Comparison of ENCODE assay signal across 8 cellular contexts in genomic region chr11:4181780-4182721, GRCh38.
DNase-seq lines count a peak whose midpoint lies in the region; ATAC-seq lines count a peak whose summit lies in the region.

No MANE protein-coding gene starts in this region.

- H3K27ac Mint-ChIP-seq in activated naive CD8-positive, alpha-beta T cell treated with anti-CD3 and anti-CD28 coated beads, Interleukin-2, amount 10 ng/mL, durations not matched to agents 7 days and 5 days, result no peak overlapping the region

- peak; percentile 61 for DNase-seq in COLO668 (lab: John Stamatoyannopoulos, UW; ENCODE audit: unreplicated experiment)
- DNase-seq in NCI-H510A treated with DMSO at 0.1 percent for 48 hours (lab: John Stamatoyannopoulos, UW), result peak; percentile 7
- peak; percentile 56 for DNase-seq in activated naive CD8-positive, alpha-beta T cell treated with anti-CD3 and anti-CD28 coated beads, Interleukin-2, amount 10 ng/mL, durations not matched to agents 7 days and 5 days
- DNase-seq in left ventricle myocardium superior, result peak; percentile 75
- peak; percentile 63 for DNase-seq in stimulated activated CD4-positive, alpha-beta T cell treated with anti-CD3 and anti-CD28 coated beads, Interleukin-15, amount 100 ng/mL, for 24 hours
- no peak for DNase-seq in central memory CD4-positive, alpha-beta T cell

- no peaks in the 10 kb centered on the region for H3K36me3 Mint-ChIP-seq in activated naive CD8-positive, alpha-beta T cell treated with anti-CD3 and anti-CD28 coated beads, Interleukin-2, amount 10 ng/mL, durations not matched to agents 7 days and 5 days

- peak; percentile 79 for ATAC-seq in GM18511 (IDR thresholded peaks at IDR 0.05; ENCODE audit: unreplicated experiment)
- peak; percentile 56 for ATAC-seq in HG03060 (IDR thresholded peaks at IDR 0.05; ENCODE audit: low read depth, unreplicated experiment)
- ATAC-seq in activated naive CD8-positive, alpha-beta T cell treated with anti-CD3 and anti-CD28 coated beads, Interleukin-2, amount 10 ng/mL, durations not matched to agents 7 days and 5 days (ENCODE audit: low read depth), result peak; percentile 57
- peak; percentile 77 for ATAC-seq in left ventricle myocardium superior

- H3K9me3 Mint-ChIP-seq in activated naive CD8-positive, alpha-beta T cell treated with anti-CD3 and anti-CD28 coated beads, Interleukin-2, amount 10 ng/mL, durations not matched to agents 7 days and 5 days, result no peaks in the 10 kb centered on the region

- POLR2A ChIA-PET in activated naive CD8-positive, alpha-beta T cell treated with anti-CD3 and anti-CD28 coated beads, Interleukin-2, amount 10 ng/mL, durations not matched to agents 7 days and 5 days (lab: Charles Lee), result no interaction called here

- peaks cover 15% of the 10 kb centered on the region for H3K4me1 Mint-ChIP-seq in activated naive CD8-positive, alpha-beta T cell treated with anti-CD3 and anti-CD28 coated beads, Interleukin-2, amount 10 ng/mL, durations not matched to agents 7 days and 5 days

- H3K4me3 Mint-ChIP-seq in activated naive CD8-positive, alpha-beta T cell treated with anti-CD3 and anti-CD28 coated beads, Interleukin-2, amount 10 ng/mL, durations not matched to agents 7 days and 5 days, result no peak overlapping the region

- peaks cover 5% of the 10 kb centered on the region for H3K27me3 Mint-ChIP-seq in activated naive CD8-positive, alpha-beta T cell treated with anti-CD3 and anti-CD28 coated beads, Interleukin-2, amount 10 ng/mL, durations not matched to agents 7 days and 5 days

- intact Hi-C loops in left ventricle myocardium superior (cut with micrococcal nuclease), result no loop called here
